8 cellular contexts compared by ENCODE assay signal in the genomic region with DNA sequence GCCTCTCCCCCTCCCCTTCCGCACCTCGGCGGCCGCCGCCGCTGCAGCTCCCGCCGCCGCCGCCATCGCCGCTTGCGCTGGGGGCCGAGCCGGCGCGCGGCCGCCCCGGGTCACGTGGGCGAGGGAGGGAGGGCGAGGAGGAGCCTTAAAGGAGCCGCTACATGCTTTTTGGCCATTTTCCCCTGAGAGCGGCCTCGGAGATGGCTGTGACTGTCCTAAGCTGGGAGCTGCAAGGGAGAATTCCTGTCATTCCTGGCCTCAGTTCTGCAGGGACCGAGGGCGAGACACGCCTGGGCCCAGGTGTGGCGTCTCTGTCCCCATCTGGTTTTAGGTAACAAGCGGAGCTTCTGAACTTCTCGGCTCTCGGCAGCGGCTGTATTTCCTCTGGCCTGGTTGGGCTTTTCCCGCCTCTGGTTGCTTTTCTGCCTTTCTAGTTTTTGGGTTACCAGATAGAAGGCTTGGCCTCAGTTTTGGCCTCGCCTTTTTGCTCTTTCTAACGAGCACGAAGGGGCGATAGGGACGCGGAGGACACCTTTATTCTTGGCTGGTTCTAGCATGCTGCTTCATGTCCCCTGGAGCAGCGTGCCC. TPM values are rescaled to one million over a fixed set of nuclear protein-coding genes. Genes with fewer than 3 reads are reported as not detected.
DNase-seq lines count a peak whose midpoint lies in the region; ATAC-seq and TF ChIP-seq lines count a peak whose summit lies in the region.

A gene (minus strand): TSS at position 87 of the 588 bp plus-strand sequence. CDS start 21 bp downstream, at position 66.

- peak within 1 kb of the TSS; percentile 83 to 96 (median 95); a peak in 6 of 7 replicates for H3K27ac Mint-ChIP-seq in H9

- H4K91ac ChIP-seq in H9 (ENCODE audit: insufficient read length, low read depth, low read length) (no peak within 1 kb of the TSS), trophoblast cell (ENCODE audit: low read depth, low read length) (peak within 1 kb of the TSS; percentile 86)

- no peaks in the 10 kb centered on the region for H3K27me3 Mint-ChIP-seq in H9 (ENCODE audit: low read depth)

- no peak within 1 kb of the TSS for H3K23ac ChIP-seq in H9 (ENCODE audit: insufficient read length, low read depth, low read length)
- no peak within 1 kb of the TSS for H3K23ac ChIP-seq in trophoblast cell (ENCODE audit: low read length)

- no peak within 1 kb of the TSS for H3K56ac ChIP-seq in H9 (ENCODE audit: insufficient read length, low read depth, low read length)

- TF ChIP-seq CTCF in H9 (conservative IDR thresholded peaks at IDR 0.05) (no peak), tibial artery (IDR thresholded peaks at IDR 0.05) (peak in 1 of 2 experiments; percentile 51)

- peak; percentile 75 for ATAC-seq in Right ventricle myocardium superior (ENCODE audit: poor library complexity)

- H3K27me3 ChIP-seq in H9 (ENCODE audit: insufficient read depth, low read length) = no peaks in the 10 kb centered on the region
- H3K27me3 ChIP-seq in trophoblast cell (ENCODE audit: insufficient read depth, low read length) = no peaks in the 10 kb centered on the region
- H3K27me3 ChIP-seq in tibial artery = no peaks in the 10 kb centered on the region

- H2AK5ac ChIP-seq in H9 (ENCODE audit: insufficient read length, low read length) (no peak within 1 kb of the TSS), trophoblast cell (ENCODE audit: low read length) (peak within 1 kb of the TSS; percentile 68)

- no peak within 1 kb of the TSS for H3T11ph ChIP-seq in H9 (ENCODE audit: low read length)

- H3K4me1 ChIP-seq in H9 (ENCODE audit: insufficient read depth, low read length) = no peaks in the 10 kb centered on the region; the same call in 1 of the 2 replicates
- H3K4me1 ChIP-seq in trophoblast cell (ENCODE audit: control insufficient read depth in 1 of 2, insufficient read depth in 2 of 2, low read length in 2 of 2) = peaks cover 15 to 17% of the 10 kb centered on the region in 2 experiments
- H3K4me1 ChIP-seq in tibial artery = peaks cover 0 to 41% (median 35%) of the 10 kb centered on the region in 4 donors

- DNase-seq in DMS53 treated with DMSO at 0.1 percent for 48 hours (lab: John Stamatoyannopoulos, UW; ENCODE audit: unreplicated experiment) (peak; percentile 70), H9 (peak; percentile 86), NCI-H1105 treated with DMSO at 0.1 percent for 48 hours (lab: John Stamatoyannopoulos, UW) (peak; percentile 84), SW 1271 (lab: John Stamatoyannopoulos, UW) (peak; percentile 29 to 83), Right ventricle myocardium superior (peak; percentile 90), trophoblast cell (peak; percentile 69 to 87), tibial artery (peak; percentile 80 to 92)
- DNase-seq in activated naive CD8-positive, alpha-beta T cell treated with anti-CD3 and anti-CD28 coated beads, Interleukin-2, amount 50 U/mL, for 16 hours (ENCODE audit: low read depth, low spot score) = peak; percentile 69

- peak within 1 kb of the TSS; percentile 14 for H3K18ac ChIP-seq in H9 (ENCODE audit: insufficient read length, low read depth, low read length)
- H3K18ac ChIP-seq in trophoblast cell (ENCODE audit: low read length) = peak within 1 kb of the TSS; percentile 93

- H3K23me2 ChIP-seq in H9 (ENCODE audit: insufficient read length, low read depth, low read length, poor library complexity, severe bottlenecking) = peaks cover 11% of the 10 kb centered on the region

- H2BK12ac ChIP-seq in H9 (ENCODE audit: insufficient read length, low read depth, low read length) (no peak within 1 kb of the TSS), trophoblast cell (ENCODE audit: low read length) (no peak within 1 kb of the TSS)

- no peaks in the 10 kb centered on the region for H3K9me3 Mint-ChIP-seq in H9

- H3K4ac ChIP-seq in H9 (ENCODE audit: low read depth, low read length) = no peak within 1 kb of the TSS
- peak within 1 kb of the TSS; percentile 70 for H3K4ac ChIP-seq in trophoblast cell (ENCODE audit: low read depth, low read length)

- H3K36me3 ChIP-seq in trophoblast cell (ENCODE audit: control insufficient read depth in 1 of 2, insufficient read depth in 2 of 2, low read length in 2 of 2) (peaks cover 19 to 26% of the 10 kb centered on the region in 2 experiments), tibial artery (peaks cover 6 to 33% (median 17%) of the 10 kb centered on the region in 3 donors)

- H3K4me2 ChIP-seq in H9 (ENCODE audit: insufficient read depth, insufficient read length, low read length) = peak within 1 kb of the TSS; percentile 97
- peak within 1 kb of the TSS; percentile 90 for H3K4me2 ChIP-seq in trophoblast cell (ENCODE audit: low read length)

- H3K9me3 ChIP-seq in H9 (ENCODE audit: control insufficient read depth, low read depth, low read length) (no peaks in the 10 kb centered on the region), trophoblast cell (ENCODE audit: insufficient read depth, low read depth, low read length) (peaks cover 4% of the 10 kb centered on the region), tibial artery (no peaks in the 10 kb centered on the region)

- peak within 1 kb of the TSS; percentile 67; the same call in 1 of the 2 replicates for H3K14ac ChIP-seq in H9 (ENCODE audit: insufficient read depth, low read length)
- peak within 1 kb of the TSS; percentile 77 for H3K14ac ChIP-seq in trophoblast cell (ENCODE audit: low read length)

- no peaks in the 10 kb centered on the region for H4K20me1 ChIP-seq in H9 (ENCODE audit: control insufficient read depth, insufficient read depth, insufficient read length)

- peak within 1 kb of the TSS; percentile 92 to 99 for H3K4me3 Mint-ChIP-seq in H9

- H4K8ac ChIP-seq in H9 (replicated peaks; ENCODE audit: insufficient read length, low read depth, low read length) (no peak within 1 kb of the TSS), trophoblast cell (ENCODE audit: low read depth, low read length) (peak within 1 kb of the TSS; percentile 82)

- H3K79me1 ChIP-seq in H9 (ENCODE audit: insufficient read depth, low read depth, low read length, poor library complexity, severe bottlenecking) (no peaks in the 10 kb centered on the region), trophoblast cell (ENCODE audit: low read length) (peaks cover 20% of the 10 kb centered on the region)

- H2BK15ac ChIP-seq in H9 (ENCODE audit: low read depth, low read length) = no peak within 1 kb of the TSS

- no peak within 1 kb of the TSS for H2AFZ ChIP-seq in H9 (ENCODE audit: low read length)
- H2AFZ ChIP-seq in trophoblast cell (ENCODE audit: insufficient read depth, low read length, poor library complexity) = peak within 1 kb of the TSS; percentile 94

- H3K9ac ChIP-seq in H9 (ENCODE audit: extremely low read depth, insufficient read length, low read length) (peak within 1 kb of the TSS; percentile 59), trophoblast cell (ENCODE audit: low read length) (peak within 1 kb of the TSS; percentile 97)

- H2BK5ac ChIP-seq in H9 (ENCODE audit: insufficient read length, low read length) (no peak within 1 kb of the TSS), trophoblast cell (ENCODE audit: low read depth, low read length, poor library complexity) (peak within 1 kb of the TSS; percentile 10)

- peaks cover 19 to 32% of the 10 kb centered on the region in 2 experiments for H3K4me1 Mint-ChIP-seq in H9

- peak within 1 kb of the TSS; percentile 83 for H4K12ac ChIP-seq in trophoblast cell (ENCODE audit: low read depth, low read length)

- H3K4me3 ChIP-seq in trophoblast cell (ENCODE audit: low read depth, low read length) (peak within 1 kb of the TSS; percentile 94), tibial artery (peak within 1 kb of the TSS; percentile 87 to 97)

- no peak within 1 kb of the TSS for H4K5ac ChIP-seq in H9 (ENCODE audit: insufficient read length, low read depth, low read length)

- H3K27ac ChIP-seq in H9 (ENCODE audit: insufficient read length, low read depth, low read length) (no peak within 1 kb of the TSS), trophoblast cell (ENCODE audit: low read depth, low read length) (peak within 1 kb of the TSS; percentile 19), tibial artery (peak within 1 kb of the TSS; percentile 88)

- no peak within 1 kb of the TSS for H2BK120ac ChIP-seq in H9 (ENCODE audit: low read depth, low read length, poor library complexity, severe bottlenecking)
- H2BK120ac ChIP-seq in trophoblast cell (ENCODE audit: insufficient read depth, low read length, poor library complexity) = no peak within 1 kb of the TSS

- H3K79me2 ChIP-seq in H9 (ENCODE audit: insufficient read depth, low read length) (no peaks in the 10 kb centered on the region; the same call in 1 of the 2 replicates), trophoblast cell (ENCODE audit: control insufficient read depth, insufficient read depth, low read length, poor library complexity) (peaks cover 7% of the 10 kb centered on the region)

- peaks cover 26 to 49% (median 47%) of the 10 kb centered on the region in 3 experiments for H3K36me3 Mint-ChIP-seq in H9 (ENCODE audit: insufficient read depth in 1 of 3, low read depth in 3 of 3)

- no CpG with 5 or more reads among the region's 42 CpGs for WGBS in H9 (ENCODE audit: extremely low coverage, insufficient read length, low lambda C conversion rate)
- WGBS in trophoblast cell (ENCODE audit: extremely low coverage, insufficient coverage, insufficient read length) = no CpG with 5 or more reads among the region's 42 CpGs

- no peak within 1 kb of the TSS for H2BK20ac ChIP-seq in H9 (ENCODE audit: low read depth, low read length, poor library complexity, severe bottlenecking)

- intact Hi-C loops in Right ventricle myocardium superior (cut with DNase I) = no loop called here
- intact Hi-C loops in tibial artery (cut with DNase I; ENCODE audit: low total_unique reads) = no loop called here

RNA-seq across cellular contexts. Expression of the gene that starts here (rescaled TPM):
- total RNA-seq in H9 (2021) (121 and 124 TPM in 2 replicates), Right ventricle myocardium superior (15.5 TPM)
- 39.4 and 40.1 TPM in 2 replicates for polyA plus RNA-seq in trophoblast cell (2013)
